28 cellular contexts compared by ENCODE assay signal in genomic region chr9:14830057-14830456, GRCh38.
"Had no signal": no experiment of that assay in that cellular context is flagged by ENCODE, and none has a peak within 500 bp of the region (broad histone marks: within the 10 kb centered on the region; RNA-seq: fewer than 3 reads in every experiment).

No MANE protein-coding gene starts in this region.

- H3K36me3 ChIP-seq: colonic mucosa, esophagus muscularis mucosa, esophagus squamous epithelium, gastrocnemius medialis, gastroesophageal sphincter had no signal

- H3K4me3 ChIP-seq: colonic mucosa, coronary artery, dorsolateral prefrontal cortex, esophagus muscularis mucosa, esophagus squamous epithelium, gastrocnemius medialis, gastroesophageal sphincter, heart left ventricle, heart right ventricle had no signal

- FAIRE-seq: colon, endometrium, endothelial cell of umbilical vein, frontal cortex had no signal

- H3K27me3 ChIP-seq: colonic mucosa, dorsolateral prefrontal cortex, esophagus muscularis mucosa, esophagus squamous epithelium, foreskin keratinocyte, gastrocnemius medialis, gastroesophageal sphincter, heart left ventricle, heart right ventricle had no signal

- DNase-seq: colonic mucosa; cortex of kidney; dermis blood vessel endothelial cell; dorsolateral prefrontal cortex; effector CD4-positive, alpha-beta T cell; effector CD8-positive, alpha-beta T cell; effector memory CD4-positive, alpha-beta T cell; effector memory CD8-positive, alpha-beta T cell; endodermal cell; erythroblast; esophagus squamous epithelium; foreskin fibroblast; foreskin keratinocyte; foreskin melanocyte; gastrocnemius medialis; glutamatergic neuron; head of caudate nucleus; heart left ventricle; heart right ventricle had no signal

- H3K9me3 ChIP-seq: colonic mucosa, esophagus muscularis mucosa, esophagus squamous epithelium, gastrocnemius medialis, gastroesophageal sphincter, heart left ventricle had no signal

- H3K4me1 ChIP-seq: colonic mucosa, esophagus muscularis mucosa, esophagus squamous epithelium, foreskin keratinocyte, gastroesophageal sphincter, heart left ventricle, heart right ventricle had no signal

- ATAC-seq: effector memory CD8-positive, alpha-beta T cell; esophagus mucosa; foreskin keratinocyte; gastrocnemius medialis; gastroesophageal sphincter; heart left ventricle; heart right ventricle had no signal

- H3K27ac ChIP-seq: colonic mucosa, coronary artery, dorsolateral prefrontal cortex, epithelial cell of prostate, esophagus muscularis mucosa, esophagus squamous epithelium, foreskin keratinocyte, gastrocnemius medialis, gastroesophageal sphincter, heart left ventricle, heart right ventricle had no signal
